In genomic region chr20:50026746-50027575, GRCh38 we compare ENCODE assay signal across 18 cellular contexts. TPM values are rescaled to one million over a fixed set of nuclear protein-coding genes. Genes with fewer than 3 reads are reported as not detected.
DNase-seq lines count a peak whose midpoint lies in the region; ATAC-seq and TF ChIP-seq lines count a peak whose summit lies in the region.
"Had no signal": no experiment of that assay in that cellular context is flagged by ENCODE, and none has a peak within 500 bp of the region (broad histone marks: within the 10 kb centered on the region; RNA-seq: fewer than 3 reads in every experiment).

No MANE protein-coding gene starts in this region.

- H3K4me3 ChIP-seq in IMR-90 (ENCODE audit: insufficient read depth, low read depth, low read length) (no peak overlapping the region), adrenal gland (no peak overlapping the region), lower lobe of right lung (no peak overlapping the region), skin epidermis (no peak overlapping the region)
- H3K4me3 ChIP-seq: body of pancreas, SJCRH30 had no signal

- DNase-seq in IMR-90, result peak; percentile 15
- no peak for DNase-seq in adrenal gland
- DNase-seq in lower lobe of right lung, result no peak
- no peak for DNase-seq in activated CD4-positive, alpha-beta T cell treated with anti-CD3 and anti-CD28 coated beads for 4 hours
- no peak for DNase-seq in activated CD8-positive, alpha-beta T cell treated with anti-CD3 and anti-CD28 coated beads, Interleukin-2, amount 10 ng/mL, durations not matched to agents 7 days and 5 days
- no peak for DNase-seq in islet precursor cell
- DNase-seq: activated CD4-positive, alpha-beta memory T cell treated with anti-CD3 and anti-CD28 coated beads for 36 hours; activated naive CD4-positive, alpha-beta T cell treated with anti-CD3 and anti-CD28 coated beads, Interleukin-2, amount 10 ng/mL, durations not matched to agents 7 days and 5 days; KG1; NCI-H1048; NCI-H2081; NCI-H526; SJCRH30 had no signal

- H3K9me3 ChIP-seq in IMR-90 (ENCODE audit: control insufficient read depth, insufficient read depth, low read length), result no peaks in the 10 kb centered on the region
- no peaks in the 10 kb centered on the region for H3K9me3 ChIP-seq in adrenal gland (replicated peaks in 1 of 3)
- H3K9me3 ChIP-seq in lower lobe of right lung, result no peaks in the 10 kb centered on the region
- H3K9me3 ChIP-seq: body of pancreas, SJCRH30 had no signal

- 71% methylated on average over 6 of the region's 7 CpGs; no CpG with 5 or more reads in 1 of the 2 experiments for WGBS in IMR-90 (ENCODE audit: extremely low coverage in 2 of 2, insufficient read length in 1 of 2), 2 experiments
- WGBS in adrenal gland, 4 donors, result 79 to 84% (median 81%) methylated on average over 7 of the region's 7 CpGs

- peaks cover 20% of the 10 kb centered on the region for H3K9me1 ChIP-seq in IMR-90 (ENCODE audit: insufficient read depth, low read length)

- H3K4me3 Mint-ChIP-seq in activated CD8-positive, alpha-beta T cell treated with anti-CD3 and anti-CD28 coated beads, Interleukin-2, amount 10 ng/mL, durations not matched to agents 7 days and 5 days, result no peak overlapping the region
- H3K4me3 Mint-ChIP-seq: activated CD4-positive, alpha-beta memory T cell treated with anti-CD3 and anti-CD28 coated beads for 36 hours; activated naive CD4-positive, alpha-beta T cell treated with anti-CD3 and anti-CD28 coated beads, Interleukin-2, amount 10 ng/mL, durations not matched to agents 7 days and 5 days; stimulated activated effector memory CD8-positive, alpha-beta T cell treated with anti-CD3 and anti-CD28 coated beads, Interleukin-12 subunit alpha, Interleukin-12 subunit beta, amount 100 ng/mL, for 72 hours had no signal

- no peaks in the 10 kb centered on the region for H3K4me1 Mint-ChIP-seq in activated CD8-positive, alpha-beta T cell treated with anti-CD3 and anti-CD28 coated beads, Interleukin-2, amount 10 ng/mL, durations not matched to agents 7 days and 5 days (ENCODE audit: low read depth)
- H3K4me1 Mint-ChIP-seq: activated naive CD4-positive, alpha-beta T cell treated with anti-CD3 and anti-CD28 coated beads, Interleukin-2, amount 10 ng/mL, durations not matched to agents 7 days and 5 days; stimulated activated effector memory CD8-positive, alpha-beta T cell treated with anti-CD3 and anti-CD28 coated beads, Interleukin-12 subunit alpha, Interleukin-12 subunit beta, amount 100 ng/mL, for 72 hours had no signal

- H2BK120ac ChIP-seq in IMR-90 (ENCODE audit: low read depth, low read length), result peak overlapping the region; percentile 83

- intact Hi-C loops in IMR-90 (cut with micrococcal nuclease), result no loop called here
- intact Hi-C loops in adrenal gland (cut with DNase I), result no loop called here
- intact Hi-C loops in lower lobe of right lung (cut with DNase I), result no loop called here

- no peak for TF ChIP-seq CTCF in IMR-90 (conservative IDR thresholded peaks at IDR 0.05; ENCODE audit: low read depth, low read length)
- TF ChIP-seq CTCF in adrenal gland (IDR thresholded peaks at IDR 0.05), result no peak
- TF ChIP-seq CTCF in lower lobe of right lung (IDR thresholded peaks at IDR 0.05), result no peak

- H3K27me3 ChIP-seq in IMR-90 (ENCODE audit: control insufficient read depth, insufficient read depth, low read length) (no peaks in the 10 kb centered on the region), adrenal gland (no peaks in the 10 kb centered on the region), lower lobe of right lung (ENCODE audit: low read depth) (no peaks in the 10 kb centered on the region)
- H3K27me3 ChIP-seq: body of pancreas, SJCRH30 had no signal

- peak overlapping the region; percentile 96 for H3K4ac ChIP-seq in IMR-90 (ENCODE audit: low read depth, low read length)

- no peaks in the 10 kb centered on the region for H3K9me3 Mint-ChIP-seq in activated CD8-positive, alpha-beta T cell treated with anti-CD3 and anti-CD28 coated beads, Interleukin-2, amount 10 ng/mL, durations not matched to agents 7 days and 5 days (ENCODE audit: insufficient read depth)
- H3K9me3 Mint-ChIP-seq: activated CD4-positive, alpha-beta memory T cell treated with anti-CD3 and anti-CD28 coated beads for 36 hours; activated naive CD4-positive, alpha-beta T cell treated with anti-CD3 and anti-CD28 coated beads, Interleukin-2, amount 10 ng/mL, durations not matched to agents 7 days and 5 days; stimulated activated effector memory CD8-positive, alpha-beta T cell treated with anti-CD3 and anti-CD28 coated beads, Interleukin-12 subunit alpha, Interleukin-12 subunit beta, amount 100 ng/mL, for 72 hours had no signal

- H3K4me1 ChIP-seq in IMR-90 (ENCODE audit: control insufficient read depth, insufficient read depth, low read length) (peaks cover 18% of the 10 kb centered on the region), adrenal gland (replicated peaks in 1 of 2) (peaks cover 26 to 44% of the 10 kb centered on the region in 2 donors), lower lobe of right lung (peaks cover 13% of the 10 kb centered on the region)
- H3K4me1 ChIP-seq: body of pancreas had no signal

- peak overlapping the region; percentile 95 for H2AK5ac ChIP-seq in IMR-90 (ENCODE audit: low read depth, low read length)

- in situ Hi-C loops in IMR-90 (cut with MboI; ENCODE audit: low sequenced_read_pairs), result no loop called here

- H4K91ac ChIP-seq in IMR-90 (ENCODE audit: insufficient read depth, low read depth, low read length), result peak overlapping the region; percentile 93

- no peak for TF ChIP-seq POLR2A in IMR-90 (IDR thresholded peaks at IDR 0.05; ENCODE audit: low read depth, low read length)
- TF ChIP-seq POLR2A in adrenal gland (IDR thresholded peaks at IDR 0.05), result no peak

- peak overlapping the region; percentile 60; the same call in 1 of the 2 replicates for H3K14ac ChIP-seq in IMR-90 (replicated peaks; ENCODE audit: low read depth, low read length)

- no peak overlapping the region for H3K23ac ChIP-seq in IMR-90 (ENCODE audit: low read depth, low read length)

- peaks cover 4% of the 10 kb centered on the region for H3K27me3 Mint-ChIP-seq in activated CD8-positive, alpha-beta T cell treated with anti-CD3 and anti-CD28 coated beads, Interleukin-2, amount 10 ng/mL, durations not matched to agents 7 days and 5 days (ENCODE audit: low read depth)

- dilution Hi-C loops in IMR-90 (cut with HindIII; ENCODE audit: low sequenced_read_pairs, unreplicated experiment), result no loop called here

- H4K20me1 ChIP-seq in IMR-90 (ENCODE audit: insufficient read depth, low read length), result no peaks in the 10 kb centered on the region

- peak overlapping the region; percentile 33; the same call in 1 of the 2 replicates for H3K18ac ChIP-seq in IMR-90 (ENCODE audit: low read depth, low read length)

- H2AK9ac ChIP-seq in IMR-90 (replicated peaks; ENCODE audit: low read depth, low read length, poor library complexity), result peak overlapping the region; percentile 95

- no peaks in the 10 kb centered on the region; a peak in 1 of 4 replicates for H3K79me1 ChIP-seq in IMR-90 (ENCODE audit: low read depth in 1 of 2, low read length in 2 of 2)

- no peak for TF ChIP-seq RAD21 in IMR-90 (IDR thresholded peaks at IDR 0.05; ENCODE audit: low read length)

- CTCF ChIA-PET in IMR-90 (lab: Yijun Ruan, JAX), result no interaction called here
- CTCF ChIA-PET in activated CD8-positive, alpha-beta T cell treated with anti-CD3 and anti-CD28 coated beads, Interleukin-2, amount 10 ng/mL, durations not matched to agents 7 days and 5 days (lab: Charles Lee), result no interaction called here

- ATAC-seq in IMR-90 (ENCODE audit: low read depth) (no peak), lower lobe of right lung (no peak), GM19035 (IDR thresholded peaks at IDR 0.05; ENCODE audit: unreplicated experiment) (no peak)
- ATAC-seq in activated CD8-positive, alpha-beta T cell treated with anti-CD3 and anti-CD28 coated beads, Interleukin-2, amount 10 ng/mL, durations not matched to agents 7 days and 5 days, result no peak
- ATAC-seq: stimulated activated effector memory CD8-positive, alpha-beta T cell treated with anti-CD3 and anti-CD28 coated beads, Interleukin-12 subunit alpha, Interleukin-12 subunit beta, amount 100 ng/mL, for 72 hours had no signal

- H2AFZ ChIP-seq in IMR-90 (replicated peaks; ENCODE audit: low read length, poor library complexity), result no peak overlapping the region

- no peak overlapping the region for H3K4me2 ChIP-seq in IMR-90 (ENCODE audit: low read depth, low read length)

- peak overlapping the region; percentile 91 for H2BK20ac ChIP-seq in IMR-90 (ENCODE audit: low read depth, low read length)

- peak overlapping the region; percentile 75 for H2BK5ac ChIP-seq in IMR-90 (ENCODE audit: low read depth, low read length, poor library complexity, severe bottlenecking)

- peak overlapping the region; percentile 12; the same call in 1 of the 2 replicates for H4K5ac ChIP-seq in IMR-90 (ENCODE audit: low read depth, low read length)

- peak overlapping the region in 1 of 2 experiments; percentile 80; a peak in 2 of 4 replicates for H4K8ac ChIP-seq in IMR-90 (ENCODE audit: low read depth in 2 of 2, low read length in 2 of 2)

- no peak overlapping the region for H3K56ac ChIP-seq in IMR-90 (ENCODE audit: extremely low read depth, insufficient read depth, low read length)

- peak overlapping the region; percentile 58; the same call in 2 of the 3 replicates for H2BK15ac ChIP-seq in IMR-90 (ENCODE audit: low read depth, low read length)

- H3K27ac ChIP-seq in IMR-90 (ENCODE audit: insufficient read depth, low read length) (no peak overlapping the region), adrenal gland (peak overlapping the region in 3 of 5 donors; percentile 3 to 92 (median 67)), lower lobe of right lung (peak overlapping the region; percentile 11), skin epidermis (peak overlapping the region in 12 of 21 experiments; percentile 7 to 79 (median 43))
- H3K27ac ChIP-seq: SJCRH30 had no signal

- no peaks in the 10 kb centered on the region for H3K36me3 Mint-ChIP-seq in activated CD8-positive, alpha-beta T cell treated with anti-CD3 and anti-CD28 coated beads, Interleukin-2, amount 10 ng/mL, durations not matched to agents 7 days and 5 days (ENCODE audit: low read depth)
- H3K36me3 Mint-ChIP-seq: activated CD4-positive, alpha-beta memory T cell treated with anti-CD3 and anti-CD28 coated beads for 36 hours; activated naive CD4-positive, alpha-beta T cell treated with anti-CD3 and anti-CD28 coated beads, Interleukin-2, amount 10 ng/mL, durations not matched to agents 7 days and 5 days; stimulated activated effector memory CD8-positive, alpha-beta T cell treated with anti-CD3 and anti-CD28 coated beads, Interleukin-12 subunit alpha, Interleukin-12 subunit beta, amount 100 ng/mL, for 72 hours had no signal

- H3K36me3 ChIP-seq in IMR-90 (ENCODE audit: control insufficient read depth, insufficient read depth, low read length) (no peaks in the 10 kb centered on the region), adrenal gland (replicated peaks in 1 of 2) (no peaks in the 10 kb centered on the region), lower lobe of right lung (no peaks in the 10 kb centered on the region)
- H3K36me3 ChIP-seq: SJCRH30 had no signal

- H3K27ac Mint-ChIP-seq in activated CD8-positive, alpha-beta T cell treated with anti-CD3 and anti-CD28 coated beads, Interleukin-2, amount 10 ng/mL, durations not matched to agents 7 days and 5 days, result no peak overlapping the region
- H3K27ac Mint-ChIP-seq: activated CD4-positive, alpha-beta memory T cell treated with anti-CD3 and anti-CD28 coated beads for 36 hours; activated naive CD4-positive, alpha-beta T cell treated with anti-CD3 and anti-CD28 coated beads, Interleukin-2, amount 10 ng/mL, durations not matched to agents 7 days and 5 days; stimulated activated effector memory CD8-positive, alpha-beta T cell treated with anti-CD3 and anti-CD28 coated beads, Interleukin-12 subunit alpha, Interleukin-12 subunit beta, amount 100 ng/mL, for 72 hours had no signal

- POLR2A ChIA-PET in IMR-90 (lab: Charles Lee; ENCODE audit: unreplicated experiment), result interaction anchor here (0.7 kb wide), 1 partner anchor 126 kb away, joined by 6 read pairs; no protein-coding TSS in a partner anchor
- POLR2A ChIA-PET in activated CD8-positive, alpha-beta T cell treated with anti-CD3 and anti-CD28 coated beads, Interleukin-2, amount 10 ng/mL, durations not matched to agents 7 days and 5 days (lab: Charles Lee), result no interaction called here

- no peak overlapping the region for H3K9ac ChIP-seq in IMR-90 (ENCODE audit: low read depth, low read length)

- BruUV-seq in IMR-90 (replicated peaks; lab: Mats Ljungman, UMichigan), result no TSS peak

RNA-seq across cellular contexts. Expression of gene SNAI1, which starts 44.2 kb away (rescaled TPM):
- total RNA-seq in IMR-90 (2012; rRNA removed), result 0.54 and 0.83 TPM in 2 replicates
- 13.7 and 14.9 TPM in 2 replicates for polyA plus RNA-seq in IMR-90 (2012; rRNA removed)
- polyA plus RNA-seq in IMR-90 (2012; cell fraction: cytosol; rRNA removed), result 10.8 and 34.1 TPM in 2 replicates
- polyA plus RNA-seq in IMR-90 (2012; cell fraction: nucleus; rRNA removed; ENCODE audit: low replicate concordance), result 54.0 and 64.7 TPM in 2 replicates
- 10 to 100 TPM in 3 of 8 donors, 1 to 10 TPM in 5; 2.2 to 12.1 (median 8.4) TPM for total RNA-seq in adrenal gland
- 10 to 100 TPM in 2 of 3 donors, 1 to 10 TPM in 1; 2.6 to 13.2 (median 10.9) TPM for polyA plus RNA-seq in adrenal gland
- 1.9 TPM for total RNA-seq in lower lobe of right lung
- under 1 TPM; 0.37 to 0.47 TPM for total RNA-seq in activated CD8-positive, alpha-beta T cell treated with anti-CD3 and anti-CD28 coated beads, Interleukin-2, amount 10 ng/mL, durations not matched to agents 7 days and 5 days
- total RNA-seq: temporal lobe had no signal
